ENCODE assay signal across 17 cellular contexts in the genomic region with DNA sequence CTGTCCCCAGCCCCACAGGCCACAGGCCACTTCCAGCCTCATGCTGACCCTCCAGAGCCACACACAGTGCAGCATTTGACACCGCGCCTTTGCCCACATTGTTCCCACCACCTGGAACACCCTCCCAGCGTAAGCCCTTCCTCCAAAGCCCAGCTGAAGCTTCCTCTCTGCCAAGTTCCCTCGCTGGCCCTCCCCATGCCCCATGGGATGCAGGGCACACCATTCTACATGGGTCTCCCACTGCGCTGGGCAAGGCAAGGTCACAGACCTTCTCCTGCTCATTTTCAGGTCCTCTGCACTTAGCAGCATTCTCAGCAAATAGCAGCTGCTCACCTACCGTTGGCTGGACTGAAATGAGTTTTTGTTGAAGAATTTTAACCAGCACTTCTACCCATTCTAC.
A peak's percentile ranks its signal among the peaks of the same experiment; 100 is the strongest.
DNase-seq lines count a peak whose midpoint lies in the region; ATAC-seq and TF ChIP-seq lines count a peak whose summit lies in the region.
"Had no signal": no experiment of that assay in that cellular context is flagged by ENCODE, and none has a peak within 500 bp of the region (broad histone marks: within the 10 kb centered on the region; RNA-seq: fewer than 3 reads in every experiment).

No MANE protein-coding gene starts in this region.

- H3K4me3 Mint-ChIP-seq in stimulated activated naive CD8-positive, alpha-beta T cell treated with anti-CD3 and anti-CD28 coated beads, Interleukin-15, amount 100 ng/mL, for 72 hours = no peak overlapping the region
- H3K4me3 Mint-ChIP-seq in neural crest cell (no peak overlapping the region), osteocyte (ENCODE audit: unreplicated experiment) (no peak overlapping the region)
- H3K4me3 Mint-ChIP-seq: B cell; CD4-positive, CD25-positive, alpha-beta regulatory T cell; CD8-positive, alpha-beta T cell had no signal

- no peaks in the 10 kb centered on the region for H3K9me3 Mint-ChIP-seq in stimulated activated naive CD8-positive, alpha-beta T cell treated with anti-CD3 and anti-CD28 coated beads, Interleukin-15, amount 100 ng/mL, for 72 hours
- H3K9me3 Mint-ChIP-seq in neural crest cell (peaks cover 2% of the 10 kb centered on the region), osteocyte (ENCODE audit: unreplicated experiment) (peaks cover 38% of the 10 kb centered on the region)
- H3K9me3 Mint-ChIP-seq: CD8-positive, alpha-beta T cell had no signal

- H3K4me1 Mint-ChIP-seq in stimulated activated naive CD8-positive, alpha-beta T cell treated with anti-CD3 and anti-CD28 coated beads, Interleukin-15, amount 100 ng/mL, for 72 hours = no peaks in the 10 kb centered on the region
- H3K4me1 Mint-ChIP-seq in neural crest cell (no peaks in the 10 kb centered on the region), osteocyte (ENCODE audit: unreplicated experiment) (no peaks in the 10 kb centered on the region)
- H3K4me1 Mint-ChIP-seq: B cell; CD4-positive, CD25-positive, alpha-beta regulatory T cell had no signal

- no peak for TF ChIP-seq CTCF in neural crest cell (conservative IDR thresholded peaks at IDR 0.05)
- TF ChIP-seq CTCF in osteocyte (IDR thresholded peaks at IDR 0.05) = no peak

- peak; percentile 28 for DNase-seq in activated CD8-positive, alpha-beta memory T cell treated with anti-CD3 and anti-CD28 coated beads for 24 hours
- no peak for DNase-seq in activated CD8-positive, alpha-beta memory T cell treated with anti-CD3 and anti-CD28 coated beads, Interleukin-2, amount 50 U/mL, for 4 hours
- no peak for DNase-seq in stimulated activated naive CD8-positive, alpha-beta T cell treated with anti-CD3 and anti-CD28 coated beads, Interleukin-15, amount 100 ng/mL, for 72 hours
- no peak for DNase-seq in stimulated activated naive CD8-positive, alpha-beta T cell treated with anti-CD3 and anti-CD28 coated beads, Interleukin-15, Interleukin-2, amounts not matched to agents 100 U/mL and 50 U/mL, for 24 hours
- DNase-seq in neural crest cell (ENCODE audit: low read depth, low spot score) (no peak), osteocyte (ENCODE audit: extremely low spot score, unreplicated experiment) (no peak)
- no peak for DNase-seq in activated CD4-positive, alpha-beta T cell treated with anti-CD3 and anti-CD28 coated beads, Interleukin-2, amount 50 U/mL, for 1 hour
- DNase-seq: Caco-2; CD4-positive, CD25-positive, alpha-beta regulatory T cell; DMS153; DND-41; GM23248; H7; HCEC 1CT had no signal

- H3K27me3 Mint-ChIP-seq in stimulated activated naive CD8-positive, alpha-beta T cell treated with anti-CD3 and anti-CD28 coated beads, Interleukin-15, amount 100 ng/mL, for 72 hours = peaks cover 21% of the 10 kb centered on the region
- no peaks in the 10 kb centered on the region for H3K27me3 Mint-ChIP-seq in neural crest cell (ENCODE audit: low read depth)
- no peaks in the 10 kb centered on the region for H3K27me3 Mint-ChIP-seq in osteocyte (ENCODE audit: unreplicated experiment)
- H3K27me3 Mint-ChIP-seq: CD4-positive, CD25-positive, alpha-beta regulatory T cell had no signal

- peak; percentile 42 for ATAC-seq in stimulated activated naive CD8-positive, alpha-beta T cell treated with anti-CD3 and anti-CD28 coated beads, Interleukin-15, amount 100 ng/mL, for 72 hours
- no peak for ATAC-seq in stimulated activated naive CD8-positive, alpha-beta T cell treated with anti-CD3 and anti-CD28 coated beads, Interleukin-15, Interleukin-2, amounts not matched to agents 100 U/mL and 50 U/mL, for 24 hours
- no peak for ATAC-seq in GM21528 (IDR thresholded peaks at IDR 0.05; ENCODE audit: low FRiP score, unreplicated experiment)
- ATAC-seq: CD8-positive, alpha-beta T cell had no signal

- H3K27ac Mint-ChIP-seq in stimulated activated naive CD8-positive, alpha-beta T cell treated with anti-CD3 and anti-CD28 coated beads, Interleukin-15, amount 100 ng/mL, for 72 hours = no peak overlapping the region
- H3K27ac Mint-ChIP-seq in neural crest cell (ENCODE audit: unreplicated experiment) (peak overlapping the region; percentile 82), osteocyte (ENCODE audit: unreplicated experiment) (no peak overlapping the region)
- H3K27ac Mint-ChIP-seq: B cell; CD4-positive, CD25-positive, alpha-beta regulatory T cell; CD8-positive, alpha-beta T cell had no signal

- H3K36me3 Mint-ChIP-seq in neural crest cell (ENCODE audit: low read depth) = no peaks in the 10 kb centered on the region
- no peaks in the 10 kb centered on the region for H3K36me3 Mint-ChIP-seq in osteocyte (ENCODE audit: unreplicated experiment)
- H3K36me3 Mint-ChIP-seq: CD4-positive, CD25-positive, alpha-beta regulatory T cell; CD8-positive, alpha-beta T cell had no signal
